2 cellular contexts compared by ENCODE assay signal in genomic region chr2:176123483-176123843, GRCh38.
TF ChIP-seq lines count a peak whose summit lies in the region.

No MANE protein-coding gene starts in this region.

TF ChIP-seq in IMR-90, 13 proteins besides CTCF, POLR2A, EP300 and RAD21:
- TF ChIP-seq FOS (IDR thresholded peaks at IDR 0.05; ENCODE audit: low read depth, low read length) (no peak), NFE2L2 (IDR thresholded peaks at IDR 0.05; ENCODE audit: low read depth, low read length) (no peak), CHD1 (IDR thresholded peaks at IDR 0.05; ENCODE audit: low read depth, low read length) (no peak), BHLHE40 (IDR thresholded peaks at IDR 0.05; ENCODE audit: low read depth, low read length) (no peak), USF2 (IDR thresholded peaks at IDR 0.05; ENCODE audit: low read depth, low read length) (no peak), RFX5 (IDR thresholded peaks at IDR 0.05; ENCODE audit: low read depth, low read length) (no peak), MAFK (IDR thresholded peaks at IDR 0.05; ENCODE audit: low read depth, low read length) (no peak), MAZ (IDR thresholded peaks at IDR 0.05; ENCODE audit: borderline replicate concordance, low read depth, low read length) (no peak), RCOR1 (IDR thresholded peaks at IDR 0.05; ENCODE audit: insufficient replicate concordance, low read length) (no peak), SMC3 (IDR thresholded peaks at IDR 0.05; ENCODE audit: low read depth, low read length) (no peak), MXI1 (IDR thresholded peaks at IDR 0.05; ENCODE audit: borderline replicate concordance, low read depth, low read length) (no peak), ELK1 (IDR thresholded peaks at IDR 0.05; ENCODE audit: borderline replicate concordance, low read depth, low read length) (no peak), CEBPB (IDR thresholded peaks at IDR 0.05; ENCODE audit: low read depth, low read length) (no peak)
TF ChIP-seq in IMR-90: peak in this region for 0.

TF ChIP-seq in endothelial cell of umbilical vein, 7 proteins besides CTCF, POLR2A, EP300 and RAD21:
- TF ChIP-seq JUN (IDR thresholded peaks at IDR 0.05; ENCODE audit: borderline replicate concordance, insufficient read depth, insufficient read length, low read depth) (no peak), MAX (IDR thresholded peaks at IDR 0.05; ENCODE audit: insufficient read depth, insufficient read length) (no peak), MYC (IDR thresholded peaks at IDR 0.05; ENCODE audit: low read depth, low read length) (no peak), EZH2 (IDR thresholded peaks at IDR 0.05; ENCODE audit: borderline replicate concordance, low read depth, low read length, severe bottlenecking) (no peak), POLR2AphosphoS5 (IDR thresholded peaks at IDR 0.05; ENCODE audit: insufficient read depth, low read depth, low read length) (no peak), FOS (IDR thresholded peaks at IDR 0.05; ENCODE audit: borderline replicate concordance, insufficient read depth, low read length) (no peak), GATA2 (IDR thresholded peaks at IDR 0.05; ENCODE audit: insufficient read depth, insufficient read length, low read depth, low read length) (no peak)
